ENCODE assay signal across 21 cellular contexts in the genomic region with DNA sequence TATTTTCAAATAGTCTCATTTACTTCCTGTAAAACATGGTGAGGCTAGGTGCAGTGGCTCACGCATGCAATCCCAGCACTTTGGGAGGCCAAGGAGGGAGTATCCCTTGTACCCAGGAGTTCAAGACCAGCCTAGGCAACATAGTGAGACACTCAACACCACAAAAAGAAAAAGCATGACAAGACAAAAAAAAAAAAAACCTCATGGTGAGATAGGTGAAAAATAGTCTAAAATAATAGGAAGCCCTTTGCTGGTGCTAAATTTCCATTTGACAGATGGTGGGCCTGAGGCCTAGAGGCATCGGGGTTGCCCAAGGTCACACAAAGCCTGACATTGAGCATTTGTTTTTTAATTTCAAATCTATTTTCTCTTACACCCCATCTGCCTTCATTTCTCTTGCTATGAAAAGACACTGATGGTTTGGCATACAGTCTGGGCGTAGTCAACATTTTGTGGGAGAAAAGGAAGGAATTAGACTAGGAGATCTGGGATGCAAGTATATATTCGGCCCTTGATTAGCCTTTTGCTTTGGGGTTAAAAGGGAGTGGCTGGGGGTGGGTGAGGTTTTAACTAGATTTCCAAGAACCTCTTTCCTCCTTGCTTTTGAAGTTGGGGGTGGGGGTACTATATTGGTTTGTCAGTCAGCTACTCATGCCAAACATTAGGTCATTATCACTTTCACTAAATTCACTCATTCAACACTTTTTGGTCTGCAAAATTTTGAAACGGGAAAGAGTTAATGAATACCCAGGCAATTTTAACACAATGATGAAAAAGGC. TPM values are rescaled to one million over a fixed set of nuclear protein-coding genes. Genes with fewer than 3 reads are reported as not detected.
DNase-seq lines count a peak whose midpoint lies in the region; ATAC-seq, FAIRE-seq and TF ChIP-seq lines count a peak whose summit lies in the region.
"Had no signal": no experiment of that assay in that cellular context is flagged by ENCODE, and none has a peak within 500 bp of the region (broad histone marks: within the 10 kb centered on the region; RNA-seq: fewer than 3 reads in every experiment).

No MANE protein-coding gene starts in this region.

- H2AFZ ChIP-seq in PC-9 (no peak overlapping the region), astrocyte (ENCODE audit: low read depth, low read length) (no peak overlapping the region)

- H3K4me1 ChIP-seq in PC-9 (replicated peaks; ENCODE audit: insufficient read depth) (peaks cover 47% of the 10 kb centered on the region), astrocyte (ENCODE audit: insufficient read depth, low read length) (peaks cover 22% of the 10 kb centered on the region), breast epithelium (peaks cover 0 to 4% of the 10 kb centered on the region in 2 donors)
- H3K4me1 ChIP-seq: uterus had no signal

- H3K27me3 ChIP-seq in PC-9 (ENCODE audit: insufficient read depth, low read depth) (no peaks in the 10 kb centered on the region), astrocyte (ENCODE audit: insufficient read depth, low read length) (no peaks in the 10 kb centered on the region), breast epithelium (no peaks in the 10 kb centered on the region)
- H3K27me3 ChIP-seq: ascending aorta, uterus had no signal

- H3F3A ChIP-seq in PC-9 (ENCODE audit: insufficient read depth, low read depth) = peaks cover 17% of the 10 kb centered on the region

- no peaks in the 10 kb centered on the region for H3K36me3 ChIP-seq in PC-9 (ENCODE audit: low read depth)
- peaks cover 2% of the 10 kb centered on the region for H3K36me3 ChIP-seq in astrocyte (ENCODE audit: insufficient read depth, low read length)
- H3K36me3 ChIP-seq in breast epithelium = no peaks in the 10 kb centered on the region
- H3K36me3 ChIP-seq: uterus had no signal

- CTCF ChIA-PET in activated naive CD4-positive, alpha-beta T cell treated with anti-CD3 and anti-CD28 coated beads, Interleukin-2, amount 10 ng/mL, durations not matched to agents 7 days and 5 days (lab: Charles Lee) = interaction anchor here (1.7 kb wide), 1 partner anchor 9 kb away, joined by 5 read pairs; no protein-coding TSS in a partner anchor
- CTCF ChIA-PET in PC-9 (lab: Charles Lee) = no interaction called here

- H3K9me3 ChIP-seq in PC-9 (ENCODE audit: insufficient read depth, low read depth) (no peaks in the 10 kb centered on the region), astrocyte (ENCODE audit: insufficient read depth, low read depth, low read length) (no peaks in the 10 kb centered on the region), breast epithelium (no peaks in the 10 kb centered on the region)
- H3K9me3 ChIP-seq: ascending aorta, uterus had no signal

- no peak for TF ChIP-seq POLR2A in breast epithelium (IDR thresholded peaks at IDR 0.05)

- H3K9me3 Mint-ChIP-seq in activated naive CD4-positive, alpha-beta T cell treated with anti-CD3 and anti-CD28 coated beads, Interleukin-2, amount 10 ng/mL, durations not matched to agents 7 days and 5 days = no peaks in the 10 kb centered on the region
- no peaks in the 10 kb centered on the region for H3K9me3 Mint-ChIP-seq in astrocyte (ENCODE audit: unreplicated experiment)
- H3K9me3 Mint-ChIP-seq in stimulated activated naive CD8-positive, alpha-beta T cell treated with anti-CD3 and anti-CD28 coated beads, Interleukin-15, amount 100 ng/mL, for 72 hours = no peaks in the 10 kb centered on the region

- H3K4me3 ChIP-seq in PC-9 (no peak overlapping the region), astrocyte (ENCODE audit: insufficient read depth, low read depth, low read length) (no peak overlapping the region), breast epithelium (no peak overlapping the region)
- H3K4me3 ChIP-seq: ascending aorta, uterus had no signal

- BruUV-seq in PC-9 (replicated peaks; lab: Mats Ljungman, UMichigan) = no TSS peak

- intact Hi-C loops in PC-9 (cut with micrococcal nuclease; ENCODE audit: unreplicated experiment) = no loop called here
- intact Hi-C loops in breast epithelium (cut with DNase I; ENCODE audit: low total_unique reads) = no loop called here

- H3K4me1 Mint-ChIP-seq in activated naive CD4-positive, alpha-beta T cell treated with anti-CD3 and anti-CD28 coated beads, Interleukin-2, amount 10 ng/mL, durations not matched to agents 7 days and 5 days = peaks cover 83% of the 10 kb centered on the region
- peaks cover 52% of the 10 kb centered on the region for H3K4me1 Mint-ChIP-seq in astrocyte (ENCODE audit: low read depth, unreplicated experiment)
- H3K4me1 Mint-ChIP-seq in stimulated activated naive CD8-positive, alpha-beta T cell treated with anti-CD3 and anti-CD28 coated beads, Interleukin-15, amount 100 ng/mL, for 72 hours = peaks cover 98% of the 10 kb centered on the region

- TF ChIP-seq CTCF in PC-9 (conservative IDR thresholded peaks at IDR 0.05) = no peak
- no peak for TF ChIP-seq CTCF in astrocyte (IDR thresholded peaks at IDR 0.05; ENCODE audit: insufficient read depth, low read depth, low read length)
- no peak for TF ChIP-seq CTCF in breast epithelium (IDR thresholded peaks at IDR 0.05)

- H3K27ac ChIP-seq in PC-9 (0 out of 2 replicates have a peak overlapping the region, but pooled peaks have one; percentile 79), astrocyte (ENCODE audit: low read depth, low read length) (no peak overlapping the region), breast epithelium (no peak overlapping the region)
- H3K27ac ChIP-seq: ascending aorta, uterus had no signal

- no peaks in the 10 kb centered on the region for H3K27me3 Mint-ChIP-seq in activated naive CD4-positive, alpha-beta T cell treated with anti-CD3 and anti-CD28 coated beads, Interleukin-2, amount 10 ng/mL, durations not matched to agents 7 days and 5 days
- no peaks in the 10 kb centered on the region for H3K27me3 Mint-ChIP-seq in astrocyte (ENCODE audit: low read depth, unreplicated experiment)
- no peaks in the 10 kb centered on the region for H3K27me3 Mint-ChIP-seq in stimulated activated naive CD8-positive, alpha-beta T cell treated with anti-CD3 and anti-CD28 coated beads, Interleukin-15, amount 100 ng/mL, for 72 hours

- DNase-seq in activated naive CD4-positive, alpha-beta T cell treated with anti-CD3 and anti-CD28 coated beads, Interleukin-2, amount 10 ng/mL, durations not matched to agents 7 days and 5 days = no peak
- no peak for DNase-seq in activated naive CD4-positive, alpha-beta T cell treated with anti-CD3 and anti-CD28 coated beads, Interleukin-2, amount 50 U/mL, for 16 hours
- DNase-seq in PC-9 (no peak), astrocyte (ENCODE audit: low read depth) (no peak), pons (ENCODE audit: low spot score) (no peak), NCI-H1105 treated with DMSO at 0.1 percent for 48 hours (lab: John Stamatoyannopoulos, UW) (no peak), breast epithelium (ENCODE audit: low spot score in 2 of 2) (no peak)
- no peak for DNase-seq in stimulated activated naive CD8-positive, alpha-beta T cell treated with anti-CD3 and anti-CD28 coated beads, Interleukin-15, amount 100 ng/mL, for 72 hours
- DNase-seq: activated CD4-positive, alpha-beta T cell treated with anti-CD3 and anti-CD28 coated beads for 4 hours; GDM1; islet precursor cell; NCI-H1048; NCI-H526 treated with DMSO at 0.1 percent for 48 hours; posterior cingulate gyrus; SHP77; stimulated activated CD4-positive, alpha-beta T cell treated with anti-CD3 and anti-CD28 coated beads, Interleukin-2, amount 100 ng/mL, for 24 hours; uterus had no signal

- no peak for ATAC-seq in stimulated activated naive CD8-positive, alpha-beta T cell treated with anti-CD3 and anti-CD28 coated beads, Interleukin-15, amount 100 ng/mL, for 72 hours
- ATAC-seq: HCT116 had no signal

- peak overlapping the region; percentile 55 for H3K4me3 Mint-ChIP-seq in activated naive CD4-positive, alpha-beta T cell treated with anti-CD3 and anti-CD28 coated beads, Interleukin-2, amount 10 ng/mL, durations not matched to agents 7 days and 5 days
- no peak overlapping the region for H3K4me3 Mint-ChIP-seq in astrocyte (ENCODE audit: unreplicated experiment)
- peak overlapping the region; percentile 40 to 43 for H3K4me3 Mint-ChIP-seq in stimulated activated naive CD8-positive, alpha-beta T cell treated with anti-CD3 and anti-CD28 coated beads, Interleukin-15, amount 100 ng/mL, for 72 hours

- H3K79me2 ChIP-seq in PC-9 (ENCODE audit: low read depth) (peaks cover 33% of the 10 kb centered on the region), astrocyte (ENCODE audit: insufficient read depth, low read length) (peaks cover 62% of the 10 kb centered on the region)

- no peak overlapping the region for H3K4me2 ChIP-seq in PC-9
- H3K4me2 ChIP-seq in astrocyte (ENCODE audit: low read length) = no peak overlapping the region

- H3K36me3 Mint-ChIP-seq in activated naive CD4-positive, alpha-beta T cell treated with anti-CD3 and anti-CD28 coated beads, Interleukin-2, amount 10 ng/mL, durations not matched to agents 7 days and 5 days = peaks cover 56% of the 10 kb centered on the region
- no peaks in the 10 kb centered on the region for H3K36me3 Mint-ChIP-seq in astrocyte (ENCODE audit: low read depth, unreplicated experiment)

- H3K9me2 ChIP-seq in PC-9 (ENCODE audit: insufficient read depth) = no peaks in the 10 kb centered on the region

- no peak for FAIRE-seq in astrocyte (lab: Jason Lieb, UNC)
- FAIRE-seq: D721Med, endometrium had no signal

- no peak overlapping the region for H3K9ac ChIP-seq in astrocyte (ENCODE audit: low read length)

- POLR2A ChIA-PET in PC-9 (lab: Charles Lee; ENCODE audit: unreplicated experiment) = interaction anchor here (0.6 kb wide), 1 partner anchor 56 kb away, joined by 4 read pairs; no protein-coding TSS in a partner anchor

- H4K20me1 ChIP-seq in PC-9 (ENCODE audit: insufficient read depth) (no peaks in the 10 kb centered on the region), astrocyte (ENCODE audit: insufficient read depth, low read length) (peaks cover 13% of the 10 kb centered on the region)

- H3K27ac Mint-ChIP-seq in activated naive CD4-positive, alpha-beta T cell treated with anti-CD3 and anti-CD28 coated beads, Interleukin-2, amount 10 ng/mL, durations not matched to agents 7 days and 5 days = no peak overlapping the region
- H3K27ac Mint-ChIP-seq in astrocyte (ENCODE audit: unreplicated experiment) = peak overlapping the region; percentile 15
- peak overlapping the region; percentile 51 to 77 for H3K27ac Mint-ChIP-seq in stimulated activated naive CD8-positive, alpha-beta T cell treated with anti-CD3 and anti-CD28 coated beads, Interleukin-15, amount 100 ng/mL, for 72 hours

RNA-seq across cellular contexts. Expression of gene RAB8B, which starts 11.2 kb away (rescaled TPM):
- total RNA-seq in PC-9 (2021) (19.3 and 20.9 TPM in 2 replicates), astrocyte (45.7 and 49.3 TPM in 2 replicates), breast epithelium (10 to 100 TPM; 31.3 to 46.2 (median 36.7) TPM)

RNA-seq across cellular contexts. Expression of gene RPS27L, which starts 43.4 kb away (rescaled TPM):
- 59.7 and 77.0 TPM in 2 replicates for total RNA-seq in PC-9 (2021)
- total RNA-seq in astrocyte = 428 and 484 TPM in 2 replicates
- total RNA-seq in breast epithelium = 100 to 1,000 TPM; 121 to 200 (median 152) TPM
